In the genomic region with DNA sequence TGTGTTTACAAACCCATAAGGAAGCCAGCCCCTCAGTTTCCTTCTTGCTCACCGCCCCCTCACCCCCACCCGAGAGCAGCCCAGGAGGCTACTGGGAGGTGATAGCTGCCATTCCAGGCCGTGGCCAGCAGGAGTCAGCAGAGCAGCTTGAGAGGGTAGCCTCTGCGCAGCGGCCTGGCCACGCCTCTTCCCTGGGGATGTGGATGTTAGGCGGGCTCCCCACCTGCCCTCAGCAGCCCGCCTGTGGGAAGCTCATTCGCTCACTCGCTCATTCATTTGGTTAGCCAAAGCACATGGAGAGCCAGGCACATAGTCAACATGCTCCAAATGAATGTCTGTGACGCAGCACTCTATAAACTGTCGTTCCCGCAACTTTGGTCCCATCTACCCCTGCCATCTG, we compare ENCODE assay signal across 1 cellular context.
TF ChIP-seq lines count a peak whose summit lies in the region.

No MANE protein-coding gene starts in this region.

TF ChIP-seq in IMR-90, 13 proteins besides CTCF, POLR2A, EP300 and RAD21:
- TF ChIP-seq CHD1 (IDR thresholded peaks at IDR 0.05; ENCODE audit: low read depth, low read length) (no peak), MAZ (IDR thresholded peaks at IDR 0.05; ENCODE audit: borderline replicate concordance, low read depth, low read length) (peak; percentile 63; the same call in 1 of the 2 replicates), SMC3 (IDR thresholded peaks at IDR 0.05; ENCODE audit: low read depth, low read length) (peak; percentile 96), USF2 (IDR thresholded peaks at IDR 0.05; ENCODE audit: low read depth, low read length) (no peak), MXI1 (IDR thresholded peaks at IDR 0.05; ENCODE audit: borderline replicate concordance, low read depth, low read length) (peak; percentile 33; the same call in 1 of the 2 replicates), FOS (IDR thresholded peaks at IDR 0.05; ENCODE audit: low read depth, low read length) (no peak), CEBPB (IDR thresholded peaks at IDR 0.05; ENCODE audit: low read depth, low read length) (no peak), NFE2L2 (IDR thresholded peaks at IDR 0.05; ENCODE audit: low read depth, low read length) (no peak), RCOR1 (IDR thresholded peaks at IDR 0.05; ENCODE audit: insufficient replicate concordance, low read length) (no peak), RFX5 (IDR thresholded peaks at IDR 0.05; ENCODE audit: low read depth, low read length) (no peak)
